Comparison of ENCODE assay signal across 20 cellular contexts in the genomic region with DNA sequence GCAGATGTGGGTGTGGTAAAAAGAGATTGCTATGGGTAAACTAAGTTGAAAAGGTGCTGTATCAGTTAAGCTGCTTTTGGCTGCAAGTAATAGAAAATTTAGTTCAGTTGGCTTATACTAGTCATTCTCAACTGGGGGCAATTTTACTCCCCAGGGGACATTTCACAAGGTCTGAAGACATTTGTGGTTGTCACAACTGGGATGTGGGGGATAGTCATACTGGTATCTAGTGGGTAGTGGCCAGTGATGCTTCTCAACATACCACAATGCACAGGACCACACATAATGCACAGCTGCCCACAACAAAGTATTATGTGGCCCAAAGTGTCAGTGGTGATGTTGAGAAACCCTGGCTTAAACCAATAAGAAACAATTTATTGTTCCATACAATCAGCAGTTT. TPM values are rescaled to one million over a fixed set of nuclear protein-coding genes. Genes with fewer than 3 reads are reported as not detected.
DNase-seq lines count a peak whose midpoint lies in the region; ATAC-seq, FAIRE-seq and TF ChIP-seq lines count a peak whose summit lies in the region.
"Had no signal": no experiment of that assay in that cellular context is flagged by ENCODE, and none has a peak within 500 bp of the region (broad histone marks: within the 10 kb centered on the region; RNA-seq: fewer than 3 reads in every experiment).

No MANE protein-coding gene starts in this region.

- H3K4me3 ChIP-seq in NB4 (ENCODE audit: low read depth, low read length) (no peak overlapping the region), coronary artery (no peak overlapping the region), trophoblast cell (ENCODE audit: low read depth, low read length) (no peak overlapping the region), right lobe of liver (no peak overlapping the region), small intestine (ENCODE audit: low read depth in 1 of 2, low read length in 2 of 2) (no peak overlapping the region)
- H3K4me3 ChIP-seq: SJCRH30 had no signal

- peak; percentile 10 for DNase-seq in NB4 (ENCODE audit: low read depth)
- DNase-seq in coronary artery (ENCODE audit: low spot score), result no peak
- peak in 1 of 2 donors; percentile 35 for DNase-seq in trophoblast cell
- DNase-seq in urothelium cell line (ENCODE audit: low spot score), result no peak
- DNase-seq in GM13976 (ENCODE audit: low spot score), result no peak
- DNase-seq in right lobe of liver, result no peak
- DNase-seq in small intestine, result no peak
- DNase-seq: BE2C; CD4-positive, CD25-positive, alpha-beta regulatory T cell; DMS79 treated with DMSO at 0.1 percent for 48 hours; GM23248; HCEC 1CT; KG1; NCI-H1105; NCI-H146; NCI-H2029 treated with DMSO at 0.1 percent for 48 hours; NCI-H226; NCI-H510A treated with DMSO at 0.1 percent for 48 hours; NCI-H748 treated with DMSO at 0.1 percent for 48 hours; SJCRH30 had no signal

- H4K91ac ChIP-seq in trophoblast cell (ENCODE audit: low read depth, low read length), result peak overlapping the region; percentile 23

- peak overlapping the region; percentile 32 for H2AK5ac ChIP-seq in trophoblast cell (ENCODE audit: low read length)

- H4K8ac ChIP-seq in trophoblast cell (ENCODE audit: low read depth, low read length), result no peak overlapping the region

- FAIRE-seq in urothelium cell line (lab: Jason Lieb, UNC) (peak; percentile 42), small intestine (lab: Jason Lieb, UNC) (no peak)

- H3K18ac ChIP-seq in trophoblast cell (ENCODE audit: low read length), result no peak overlapping the region

- ATAC-seq in right lobe of liver, result no peak

- no peak overlapping the region for H2AFZ ChIP-seq in trophoblast cell (ENCODE audit: insufficient read depth, low read length, poor library complexity)
- H2AFZ ChIP-seq: GM23248 had no signal

- peak overlapping the region; percentile 12 to 92 for H3K27ac ChIP-seq in coronary artery
- no peak overlapping the region for H3K27ac ChIP-seq in trophoblast cell (ENCODE audit: low read depth, low read length)
- no peak overlapping the region for H3K27ac ChIP-seq in right lobe of liver
- H3K27ac ChIP-seq in small intestine (ENCODE audit: low read depth in 1 of 2, low read length in 1 of 2), result no peak overlapping the region
- H3K27ac ChIP-seq: GM23248, SJCRH30 had no signal

- H3K9me3 ChIP-seq in trophoblast cell (ENCODE audit: insufficient read depth, low read depth, low read length), result no peaks in the 10 kb centered on the region
- H3K9me3 ChIP-seq in right lobe of liver, result no peaks in the 10 kb centered on the region
- no peaks in the 10 kb centered on the region for H3K9me3 ChIP-seq in small intestine (ENCODE audit: control insufficient read depth, low read depth)
- H3K9me3 ChIP-seq: BE2C, SJCRH30 had no signal

- TF ChIP-seq POLR2A in NB4 (IDR thresholded peaks at IDR 0.05; ENCODE audit: extremely low read depth, insufficient read length), result no peak
- TF ChIP-seq POLR2A in right lobe of liver (IDR thresholded peaks at IDR 0.05), result no peak

- TF ChIP-seq CTCF in NB4 (IDR thresholded peaks at IDR 0.05; ENCODE audit: low read depth, low read length), result no peak
- no peak for TF ChIP-seq CTCF in coronary artery (IDR thresholded peaks at IDR 0.05)
- no peak for TF ChIP-seq CTCF in GM13976 (IDR thresholded peaks at IDR 0.05; ENCODE audit: borderline replicate concordance, control extremely low read depth, extremely low read depth, insufficient read depth, missing control alignments)
- no peak for TF ChIP-seq CTCF in right lobe of liver (IDR thresholded peaks at IDR 0.05)

- no peak overlapping the region for H3K4ac ChIP-seq in trophoblast cell (ENCODE audit: low read depth, low read length)

- no peak overlapping the region for H2BK5ac ChIP-seq in trophoblast cell (ENCODE audit: low read depth, low read length, poor library complexity)

- no peak overlapping the region for H3K9ac ChIP-seq in trophoblast cell (ENCODE audit: low read length)
- H3K9ac ChIP-seq: GM23248 had no signal

- H3K27me3 ChIP-seq in trophoblast cell (ENCODE audit: insufficient read depth, low read length) (no peaks in the 10 kb centered on the region), right lobe of liver (no peaks in the 10 kb centered on the region), small intestine (ENCODE audit: control insufficient read depth in 2 of 2, insufficient read depth in 2 of 2, low read length in 2 of 2) (no peaks in the 10 kb centered on the region)
- H3K27me3 ChIP-seq: BE2C, SJCRH30 had no signal

- H3K4me1 ChIP-seq in trophoblast cell (ENCODE audit: control insufficient read depth in 1 of 2, insufficient read depth in 2 of 2, low read length in 2 of 2) (peaks cover 17 to 24% of the 10 kb centered on the region in 2 experiments), right lobe of liver (no peaks in the 10 kb centered on the region), small intestine (ENCODE audit: control insufficient read depth in 2 of 2, insufficient read depth in 1 of 2, low read depth in 1 of 2, low read length in 1 of 2) (peaks cover 0 to 3% of the 10 kb centered on the region in 2 donors)
- H3K4me1 ChIP-seq: BE2C, SJCRH30 had no signal

- no peak overlapping the region for H4K12ac ChIP-seq in trophoblast cell (ENCODE audit: low read depth, low read length)

- H3K14ac ChIP-seq in trophoblast cell (ENCODE audit: low read length), result no peak overlapping the region

- no peak overlapping the region for H3K23ac ChIP-seq in trophoblast cell (ENCODE audit: low read length)

- peak overlapping the region; percentile 1 for H2BK120ac ChIP-seq in trophoblast cell (ENCODE audit: insufficient read depth, low read length, poor library complexity)

- H3K4me2 ChIP-seq in trophoblast cell (ENCODE audit: low read length), result no peak overlapping the region

- H2BK12ac ChIP-seq in trophoblast cell (ENCODE audit: low read length), result peak overlapping the region; percentile 48

- H3K79me1 ChIP-seq in trophoblast cell (ENCODE audit: low read length), result peaks cover 28% of the 10 kb centered on the region

- no peaks in the 10 kb centered on the region for H3K36me3 ChIP-seq in trophoblast cell (ENCODE audit: control insufficient read depth in 1 of 2, insufficient read depth in 2 of 2, low read length in 2 of 2)
- no peaks in the 10 kb centered on the region for H3K36me3 ChIP-seq in right lobe of liver
- H3K36me3 ChIP-seq in small intestine (ENCODE audit: control insufficient read depth in 2 of 2, insufficient read depth in 2 of 2, low read length in 2 of 2), result no peaks in the 10 kb centered on the region
- H3K36me3 ChIP-seq: BE2C, SJCRH30 had no signal

- in situ Hi-C loops in GM13976 (cut with MboI; ENCODE audit: low sequenced_read_pairs, unreplicated experiment), result no loop called here

- H3K79me2 ChIP-seq in trophoblast cell (ENCODE audit: control insufficient read depth, insufficient read depth, low read length, poor library complexity), result no peaks in the 10 kb centered on the region

- intact Hi-C loops in right lobe of liver (cut with DNase I), result no loop called here

RNA-seq across cellular contexts. Expression of a gene that starts 31.4 kb away (rescaled TPM):
- polyA plus RNA-seq in trophoblast cell (2013), result 22.0 and 22.1 TPM in 2 replicates
- total RNA-seq in right lobe of liver, result not detected
- polyA plus RNA-seq in small intestine, result under 1 TPM in 1 of 3 donors, not detected in 2; 0.88 TPM
- total RNA-seq: CD4-positive, CD25-positive, alpha-beta regulatory T cell had no signal
- polyA plus RNA-seq: CD4-positive, CD25-positive, alpha-beta regulatory T cell had no signal

Comparison
In these comparisons a context has a peak if more than half of its experiments do, and no peak if none do; other contexts are left out.
1. H3K27ac ChIP-seq: peak in coronary artery (2 of 2); none in trophoblast cell (single experiment), right lobe of liver (0 of 3) and small intestine (0 of 2).